In the genomic region with DNA sequence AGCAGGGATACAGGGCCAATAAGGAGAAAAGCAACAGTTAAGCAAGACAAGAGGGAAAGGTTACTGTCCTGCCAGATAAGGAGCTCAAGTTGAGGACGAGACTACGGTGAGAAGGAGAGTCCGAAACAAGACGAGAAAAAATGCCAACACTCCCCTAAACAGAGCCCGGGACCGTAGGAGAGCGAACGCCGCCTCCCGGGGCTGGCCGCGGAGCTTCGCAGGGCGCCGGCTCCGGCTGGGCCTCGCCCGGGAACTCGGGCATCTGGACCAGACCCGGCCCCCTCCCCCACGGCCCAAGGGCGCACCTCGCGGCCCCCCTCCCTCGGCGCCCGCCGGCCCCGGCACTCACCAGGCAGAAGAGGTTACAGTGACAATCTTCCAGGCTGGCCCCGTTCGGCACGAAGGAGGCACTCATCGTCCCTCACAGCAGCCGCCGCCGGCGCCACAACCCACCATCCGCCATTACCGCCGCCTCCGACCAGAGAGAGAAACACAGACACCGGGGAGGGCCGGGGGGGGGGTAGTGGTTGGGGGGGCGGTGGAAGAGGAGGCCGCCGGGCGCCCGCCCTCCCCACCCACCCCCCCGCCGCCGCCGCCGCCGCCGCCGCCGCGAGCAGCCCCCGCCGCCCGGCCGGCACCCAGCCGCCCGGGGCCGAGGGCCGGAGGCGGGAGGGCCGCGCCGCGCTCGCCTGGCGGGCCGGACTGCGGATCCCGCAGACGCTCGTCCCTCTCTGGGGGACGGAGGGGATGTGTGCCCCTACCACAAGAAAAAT, we compare ENCODE assay signal across 8 cellular contexts. TPM values are rescaled to one million over a fixed set of nuclear protein-coding genes. Genes with fewer than 3 reads are reported as not detected.
A peak's percentile ranks its signal among the peaks of the same experiment; 100 is the strongest.
DNase-seq lines count a peak whose midpoint lies in the region; ATAC-seq and TF ChIP-seq lines count a peak whose summit lies in the region.

MED13 (minus strand) TSS at position 488 of the 773 bp plus-strand sequence; CDS start at position 415, 73 bp downstream.

- TF ChIP-seq POLR2A in adrenal gland (IDR thresholded peaks at IDR 0.05), result peak in 1 of 2 donors; percentile 20

- peak; percentile 43 for DNase-seq in NCI-H345 (lab: John Stamatoyannopoulos, UW)
- DNase-seq in NCI-H345 treated with DMSO at 0.1 percent for 48 hours (lab: John Stamatoyannopoulos, UW; ENCODE audit: unreplicated experiment), result no peak
- peak; percentile 15 for DNase-seq in HS-5 (ENCODE audit: low read depth)
- peak; percentile 71 to 85 (median 82) for DNase-seq in adrenal gland
- peak; percentile 76 for DNase-seq in left cardiac atrium
- peak; percentile 43 for DNase-seq in progenitor cell of endocrine pancreas (ENCODE audit: low spot score, unreplicated experiment)
- peak; percentile 69 for DNase-seq in ureter (ENCODE audit: low spot score)

- peak within 1 kb of the TSS; percentile 97 for H3K4me3 Mint-ChIP-seq in T-helper 1 cell treated with Interleukin-12 subunit alpha and Interleukin-12 subunit beta and Interleukin-4 antibody, amounts not matched to agents 30 μg/mL and 1 μg/mL, for 36 hours
- peak within 1 kb of the TSS; percentile 98 for H3K4me3 Mint-ChIP-seq in progenitor cell of endocrine pancreas (ENCODE audit: low read depth)

- no peaks in the 10 kb centered on the region for H3K9me3 ChIP-seq in adrenal gland (replicated peaks in 1 of 3)

- ATAC-seq in left cardiac atrium, result peak; percentile 42 to 72

- H3K4me1 ChIP-seq in adrenal gland (replicated peaks in 1 of 2), result peaks cover 16 to 24% of the 10 kb centered on the region in 2 donors

- H3K27me3 Mint-ChIP-seq in T-helper 1 cell treated with Interleukin-12 subunit alpha and Interleukin-12 subunit beta and Interleukin-4 antibody, amounts not matched to agents 30 μg/mL and 1 μg/mL, for 36 hours (ENCODE audit: low read depth), result no peaks in the 10 kb centered on the region
- H3K27me3 Mint-ChIP-seq in progenitor cell of endocrine pancreas, result no peaks in the 10 kb centered on the region

- 0 to 1% (median 0%) methylated on average over 22 to 77 of the region's 79 CpGs for WGBS in adrenal gland, 4 donors

- TF ChIP-seq CTCF in adrenal gland (IDR thresholded peaks at IDR 0.05), result no peak
- TF ChIP-seq CTCF in progenitor cell of endocrine pancreas (IDR thresholded peaks at IDR 0.05; ENCODE audit: unreplicated experiment), result no peak

- H3K4me3 ChIP-seq in adrenal gland, result peak within 1 kb of the TSS; percentile 79 to 98 (median 89)

- peaks cover 27% of the 10 kb centered on the region for H3K4me1 Mint-ChIP-seq in T-helper 1 cell treated with Interleukin-12 subunit alpha and Interleukin-12 subunit beta and Interleukin-4 antibody, amounts not matched to agents 30 μg/mL and 1 μg/mL, for 36 hours (ENCODE audit: low read depth)
- H3K4me1 Mint-ChIP-seq in progenitor cell of endocrine pancreas (ENCODE audit: low read depth), result peaks cover 38% of the 10 kb centered on the region

- no peaks in the 10 kb centered on the region for H3K27me3 ChIP-seq in adrenal gland

- H3K36me3 Mint-ChIP-seq in T-helper 1 cell treated with Interleukin-12 subunit alpha and Interleukin-12 subunit beta and Interleukin-4 antibody, amounts not matched to agents 30 μg/mL and 1 μg/mL, for 36 hours (ENCODE audit: low read depth), result peaks cover 22% of the 10 kb centered on the region
- peaks cover 4% of the 10 kb centered on the region for H3K36me3 Mint-ChIP-seq in progenitor cell of endocrine pancreas (ENCODE audit: insufficient read depth)

- peak within 1 kb of the TSS; percentile 98 for H3K27ac Mint-ChIP-seq in T-helper 1 cell treated with Interleukin-12 subunit alpha and Interleukin-12 subunit beta and Interleukin-4 antibody, amounts not matched to agents 30 μg/mL and 1 μg/mL, for 36 hours
- peak within 1 kb of the TSS; percentile 100 for H3K27ac Mint-ChIP-seq in progenitor cell of endocrine pancreas

- H3K27ac ChIP-seq in adrenal gland, result peak within 1 kb of the TSS; percentile 88 to 99 (median 98)

- peaks cover 0 to 11% of the 10 kb centered on the region in 2 donors for H3K36me3 ChIP-seq in adrenal gland (replicated peaks in 1 of 2)

- intact Hi-C loops in adrenal gland (cut with DNase I), result loop anchor here in 1 of 2 donors (10.0 kb wide), 1 partner anchor 430 kb away; no protein-coding TSS in a partner anchor
- intact Hi-C loops in left cardiac atrium (cut with DNase I), result loop anchor here in 1 of 2 donors (5.0 kb wide), 1 partner anchor 648 kb away; no protein-coding TSS in a partner anchor

- no peaks in the 10 kb centered on the region for H3K9me3 Mint-ChIP-seq in T-helper 1 cell treated with Interleukin-12 subunit alpha and Interleukin-12 subunit beta and Interleukin-4 antibody, amounts not matched to agents 30 μg/mL and 1 μg/mL, for 36 hours
- H3K9me3 Mint-ChIP-seq in progenitor cell of endocrine pancreas (ENCODE audit: low read depth), result no peaks in the 10 kb centered on the region

RNA-seq across cellular contexts. Expression of gene MED13, which starts in this region (rescaled TPM):
- total RNA-seq in adrenal gland (10 to 100 TPM; 32.4 to 62.3 (median 53.7) TPM), left cardiac atrium (10 to 100 TPM; 24.5 to 38.4 TPM), progenitor cell of endocrine pancreas (68.8 and 83.7 TPM in 2 replicates), ureter (86.2 TPM)
- polyA plus RNA-seq in adrenal gland, result 10 to 100 TPM in 2 of 3 donors, 1 to 10 TPM in 1; 8.2 to 25.0 (median 12.6) TPM
